ENCODE assay signal across 8 cellular contexts in genomic region chr12:122752464-122753212, GRCh38. TPM values are rescaled to one million over a fixed set of nuclear protein-coding genes. Genes with fewer than 3 reads are reported as not detected.
DNase-seq lines count a peak whose midpoint lies in the region; ATAC-seq and TF ChIP-seq lines count a peak whose summit lies in the region.

Gene DENR (plus strand): TSS chr12:122752824. CDS start chr12:122753702, 878 bp downstream.

- H3K27me3 ChIP-seq in lung (ENCODE audit: control insufficient read depth, insufficient read depth): no peaks in the 10 kb centered on the region

- peak within 1 kb of the TSS; percentile 87 for H3K4me3 ChIP-seq in lung

- TF ChIP-seq CTCF in lung (IDR thresholded peaks at IDR 0.05; ENCODE audit: control extremely low read depth, extremely low read depth): peak; percentile 91

- peak within 1 kb of the TSS; percentile 63 to 83 for H3K27ac ChIP-seq in lung (ENCODE audit: low read depth in 1 of 2, low read length in 1 of 2)

- DNase-seq in COLO829 (ENCODE audit: low spot score) (peak; percentile 97), HS-5 (ENCODE audit: low read depth) (peak; percentile 98), NK-92 (lab: John Stamatoyannopoulos, UW; ENCODE audit: unreplicated experiment) (peak; percentile 82), lung (ENCODE audit: low spot score) (peak; percentile 98)
- peak; percentile 100 for DNase-seq in activated CD8-positive, alpha-beta memory T cell treated with anti-CD3 and anti-CD28 coated beads for 24 hours
- DNase-seq in effector CD8-positive, alpha-beta T cell (lab: John Stamatoyannopoulos, UW): peak; percentile 99
- DNase-seq in stimulated activated CD4-positive, alpha-beta T cell treated with anti-CD3 and anti-CD28 coated beads, TNF-alpha, amount 100 ng/mL, for 4 hours (ENCODE audit: low read depth in 3 of 3): peak; percentile 99 to 100 (median 99)

- 0 to 1% methylated on average over 68 to 70 of the region's 70 CpGs for WGBS in lung, 2 donors

- peak; percentile 91 for ATAC-seq in GM19468 (IDR thresholded peaks at IDR 0.05; ENCODE audit: extremely low read depth, unreplicated experiment)
- peak; percentile 99 for ATAC-seq in lung (ENCODE audit: insufficient read depth, low FRiP score)

- peaks cover 2 to 5% of the 10 kb centered on the region in 2 donors for H3K36me3 ChIP-seq in lung (ENCODE audit: control insufficient read depth in 2 of 2, insufficient read depth in 2 of 2, low read length in 2 of 2)

- no peaks in the 10 kb centered on the region for H3K9me3 ChIP-seq in lung (ENCODE audit: control insufficient read depth in 2 of 2, insufficient read depth in 1 of 2, low read length in 1 of 2)

- no peaks in the 10 kb centered on the region for H3K4me1 ChIP-seq in lung (ENCODE audit: control insufficient read depth in 2 of 2, insufficient read depth in 2 of 2, low read length in 2 of 2)

RNA-seq across cellular contexts. Expression of gene DENR, which starts in this region (rescaled TPM):
- 10 to 100 TPM; 31.3 to 40.2 TPM for total RNA-seq in lung
- 10 to 100 TPM; 19.5 to 19.9 TPM for polyA plus RNA-seq in lung

Comparison
In these comparisons a context has a peak if more than half of its experiments do, and no peak if none do; other contexts are left out.
1. Peak in every context shown above with its lines: DNase-seq, ATAC-seq, H3K4me3 ChIP-seq and H3K27ac ChIP-seq.